In the genomic region with DNA sequence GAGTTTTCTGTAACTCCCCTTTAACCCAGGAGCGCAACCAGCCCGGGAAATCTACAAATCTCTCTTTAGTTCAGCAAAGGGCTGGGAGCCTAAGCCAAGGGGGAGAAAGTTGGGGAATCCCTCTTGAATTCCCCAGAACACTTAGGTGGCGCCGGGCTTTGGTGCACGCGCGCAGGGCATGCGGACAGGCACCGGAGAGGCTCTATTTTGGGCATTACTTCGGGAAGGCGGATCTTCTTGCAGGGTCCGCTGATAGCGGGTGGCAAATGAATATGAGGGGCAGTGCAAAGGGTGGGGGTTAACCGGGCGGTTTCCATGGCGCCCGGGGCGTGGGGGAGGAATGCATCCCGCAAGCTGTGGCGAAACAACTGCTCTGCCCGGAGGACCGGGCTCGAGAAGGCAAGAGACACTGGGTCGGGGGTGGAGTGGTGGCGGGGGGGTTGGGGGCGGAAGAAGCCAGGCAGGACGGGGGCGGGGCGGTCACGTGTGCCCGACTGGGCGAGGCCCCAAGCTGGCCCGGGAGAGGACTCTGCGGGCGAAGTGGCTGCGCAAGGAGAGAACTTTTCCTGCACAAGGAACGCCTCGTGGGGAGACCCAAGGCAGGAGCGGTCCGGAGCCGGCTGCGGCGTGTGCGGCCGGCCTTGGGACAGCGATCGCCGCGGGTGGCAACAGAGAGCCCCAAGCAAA, we compare ENCODE assay signal across 7 cellular contexts. TPM values are rescaled to one million over a fixed set of nuclear protein-coding genes. Genes with fewer than 3 reads are reported as not detected.
A peak's percentile ranks its signal among the peaks of the same experiment; 100 is the strongest.
DNase-seq lines count a peak whose midpoint lies in the region; ATAC-seq, FAIRE-seq and TF ChIP-seq lines count a peak whose summit lies in the region.

A gene with protein sequence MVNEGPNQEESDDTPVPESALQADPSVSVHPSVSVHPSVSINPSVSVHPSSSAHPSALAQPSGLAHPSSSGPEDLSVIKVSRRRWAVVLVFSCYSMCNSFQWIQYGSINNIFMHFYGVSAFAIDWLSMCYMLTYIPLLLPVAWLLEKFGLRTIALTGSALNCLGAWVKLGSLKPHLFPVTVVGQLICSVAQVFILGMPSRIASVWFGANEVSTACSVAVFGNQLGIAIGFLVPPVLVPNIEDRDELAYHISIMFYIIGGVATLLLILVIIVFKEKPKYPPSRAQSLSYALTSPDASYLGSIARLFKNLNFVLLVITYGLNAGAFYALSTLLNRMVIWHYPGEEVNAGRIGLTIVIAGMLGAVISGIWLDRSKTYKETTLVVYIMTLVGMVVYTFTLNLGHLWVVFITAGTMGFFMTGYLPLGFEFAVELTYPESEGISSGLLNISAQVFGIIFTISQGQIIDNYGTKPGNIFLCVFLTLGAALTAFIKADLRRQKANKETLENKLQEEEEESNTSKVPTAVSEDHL (plus strand): TSS at position 522 of the 687 bp plus-strand sequence. CDS start 353 bp downstream, outside the sequence.

- peak; percentile 40 for ATAC-seq in HG03064 (IDR thresholded peaks at IDR 0.05; ENCODE audit: low read depth, unreplicated experiment)
- ATAC-seq in natural killer cell treated with Interleukin-12 subunit alpha and Interleukin-12 subunit beta and Interleukin-15 and Interleukin-18, amount 100 ng/mL, for 72 hours, result peak; percentile 80 to 85

- H3K9me2 ChIP-seq in OCI-LY7 (ENCODE audit: insufficient read depth, low read length), result no peaks in the 10 kb centered on the region

- CTCF ChIA-PET in OCI-LY7 (lab: Charles Lee; ENCODE audit: unreplicated experiment), result no interaction called here

- no peaks in the 10 kb centered on the region for H3K4me1 ChIP-seq in OCI-LY7 (ENCODE audit: insufficient read depth, low read length, poor library complexity, severe bottlenecking)

- no peak within 1 kb of the TSS for H2AFZ ChIP-seq in OCI-LY7 (ENCODE audit: low read length)

- H3K27me3 Mint-ChIP-seq in natural killer cell treated with Interleukin-12 subunit alpha and Interleukin-12 subunit beta and Interleukin-15 and Interleukin-18, amount 100 ng/mL, for 72 hours, result no peaks in the 10 kb centered on the region

- no peak within 1 kb of the TSS for H3K27ac ChIP-seq in OCI-LY7 (ENCODE audit: low read depth, low read length, poor library complexity, severe bottlenecking)

- no peaks in the 10 kb centered on the region for H3K9me3 ChIP-seq in OCI-LY7 (ENCODE audit: low read length)

- H3K4me2 ChIP-seq in OCI-LY7 (ENCODE audit: low read length), result peak within 1 kb of the TSS; percentile 1; the same call in 1 of the 2 replicates

- peak within 1 kb of the TSS; percentile 66 to 85 for H3K27ac Mint-ChIP-seq in natural killer cell treated with Interleukin-12 subunit alpha and Interleukin-12 subunit beta and Interleukin-15 and Interleukin-18, amount 100 ng/mL, for 72 hours

- H3K4me1 Mint-ChIP-seq in natural killer cell treated with Interleukin-12 subunit alpha and Interleukin-12 subunit beta and Interleukin-15 and Interleukin-18, amount 100 ng/mL, for 72 hours (ENCODE audit: low read depth in 2 of 2), result peaks cover 21 to 22% of the 10 kb centered on the region in 2 donors

- no peaks in the 10 kb centered on the region for H4K20me1 ChIP-seq in OCI-LY7 (ENCODE audit: insufficient read depth, low read length)

- no peaks in the 10 kb centered on the region for H3K79me2 ChIP-seq in OCI-LY7 (ENCODE audit: insufficient read depth, low read depth, low read length)

- peak within 1 kb of the TSS; percentile 91 for H3K4me3 Mint-ChIP-seq in natural killer cell treated with Interleukin-12 subunit alpha and Interleukin-12 subunit beta and Interleukin-15 and Interleukin-18, amount 100 ng/mL, for 72 hours

- no peak for TF ChIP-seq CTCF in OCI-LY7 (conservative IDR thresholded peaks at IDR 0.05; ENCODE audit: low read length)
- no peak for TF ChIP-seq CTCF in fibroblast of villous mesenchyme (IDR thresholded peaks at IDR 0.05; ENCODE audit: insufficient read depth, low read depth, low read length)
- no peak for TF ChIP-seq CTCF in subcutaneous adipose tissue (IDR thresholded peaks at IDR 0.05; ENCODE audit: low read depth)

- intact Hi-C loops in OCI-LY7 (cut with micrococcal nuclease; ENCODE audit: unreplicated experiment), result no loop called here

- no peaks in the 10 kb centered on the region for H3K36me3 ChIP-seq in OCI-LY7 (ENCODE audit: insufficient read depth, low read length)

- FAIRE-seq in GM18507 (lab: Jason Lieb, UNC), result no peak

- H3K36me3 Mint-ChIP-seq in natural killer cell treated with Interleukin-12 subunit alpha and Interleukin-12 subunit beta and Interleukin-15 and Interleukin-18, amount 100 ng/mL, for 72 hours, result no peaks in the 10 kb centered on the region

- H3K4me3 ChIP-seq in OCI-LY7 (ENCODE audit: low read depth, low read length, poor library complexity, severe bottlenecking) (no peak within 1 kb of the TSS), fibroblast of villous mesenchyme (ENCODE audit: low read depth, low read length) (peak within 1 kb of the TSS; percentile 62)

- no peaks in the 10 kb centered on the region for H3K9me3 Mint-ChIP-seq in natural killer cell treated with Interleukin-12 subunit alpha and Interleukin-12 subunit beta and Interleukin-15 and Interleukin-18, amount 100 ng/mL, for 72 hours

- BruUV-seq in OCI-LY7 (replicated peaks; lab: Mats Ljungman, UMichigan), result no TSS peak

- POLR2A ChIA-PET in OCI-LY7 (lab: Charles Lee), result no interaction called here

- DNase-seq in GM18507 (ENCODE audit: extremely low spot score, insufficient read length, low read depth), result peak; percentile 50
- no peak for DNase-seq in OCI-LY7 (ENCODE audit: low spot score)
- DNase-seq in activated effector memory CD4-positive, alpha-beta T cell treated with Interleukin-2 at 50 U/mL for 16 hours, result peak; percentile 56
- peak; percentile 74 for DNase-seq in fibroblast of villous mesenchyme (ENCODE audit: low read depth)
- peak; percentile 75 for DNase-seq in natural killer cell treated with Interleukin-12 subunit alpha and Interleukin-12 subunit beta and Interleukin-15 and Interleukin-18, amount 100 ng/mL, for 72 hours (ENCODE audit: low spot score)

RNA-seq across cellular contexts. Expression of the gene that starts here (rescaled TPM):
- total RNA-seq in OCI-LY7 (2014; rRNA removed; shearing (Covaris generic)), result 0.26 TPM in 1 of 2 replicates, not detected in the other
- total RNA-seq in OCI-LY7 (2022), result not detected in 2 replicates
- 0.43 and 0.64 TPM in 2 replicates for total RNA-seq in fibroblast of villous mesenchyme
- 10 to 100 TPM in 1 of 2 donors, 1 to 10 TPM in 1; 5.3 to 21.2 TPM for total RNA-seq in natural killer cell treated with Interleukin-12 subunit alpha and Interleukin-12 subunit beta and Interleukin-15 and Interleukin-18, amount 100 ng/mL, for 72 hours
- 10 to 100 TPM; 11.5 to 21.8 (median 12.3) TPM for total RNA-seq in subcutaneous adipose tissue

Comparison
In these comparisons a context has a peak if more than half of its experiments do, and no peak if none do; other contexts are left out.
1. Peak in DNase-seq and H3K4me3 ChIP-seq in fibroblast of villous mesenchyme; RNA of the gene not detected or under 1 TPM.